Comparison of ENCODE assay signal across 8 cellular contexts in genomic region chr6:83215131-83216047, GRCh38.
A peak's percentile ranks its signal among the peaks of the same experiment; 100 is the strongest.
DNase-seq lines count a peak whose midpoint lies in the region; ATAC-seq and TF ChIP-seq lines count a peak whose summit lies in the region.

No MANE protein-coding gene starts in this region.

- peak; percentile 91 for TF ChIP-seq CTCF in brain microvascular endothelial cell (IDR thresholded peaks at IDR 0.05; ENCODE audit: low read depth, low read length, missing control alignments)

- ATAC-seq in GM18519 (IDR thresholded peaks at IDR 0.05; ENCODE audit: low FRiP score, unreplicated experiment): peak; percentile 100
- peak; percentile 100 for ATAC-seq in HG02981 (IDR thresholded peaks at IDR 0.05; ENCODE audit: unreplicated experiment)

- peak; percentile 73 for DNase-seq in AG20443 (ENCODE audit: low spot score)
- peak; percentile 49 to 62 for DNase-seq in NCI-H1930 (lab: John Stamatoyannopoulos, UW)
- DNase-seq in T1000 (lab: John Stamatoyannopoulos, UW): peak; percentile 57
- peak; percentile 84 for DNase-seq in brain microvascular endothelial cell
- DNase-seq in islet precursor cell: peak; percentile 76
- peak; percentile 56 for DNase-seq in stimulated activated CD4-positive, alpha-beta T cell treated with anti-CD3 and anti-CD28 coated beads, Interleukin-1b, Interleukin-23, amount 100 ng/mL, for 48 hours

- no peaks in the 10 kb centered on the region for H3K27me3 ChIP-seq in brain microvascular endothelial cell (replicated peaks)

- no peaks in the 10 kb centered on the region for H3K36me3 ChIP-seq in brain microvascular endothelial cell (replicated peaks)

- no peak overlapping the region for H3K4me3 ChIP-seq in brain microvascular endothelial cell (ENCODE audit: low read depth, low read length)

- in situ Hi-C loops in brain microvascular endothelial cell (cut with HindIII; ENCODE audit: low pct_ligation_motif_present, low sequenced_read_pairs): loop anchor here (25.0 kb wide), 1 partner anchor 297 kb away; the partner anchor contains the start of gene PRSS35

- H3K27ac ChIP-seq in brain microvascular endothelial cell: peak overlapping the region; percentile 62
